Comparison of ENCODE assay signal across 26 cellular contexts in genomic region chr11:59196777-59197176, GRCh38. TPM values are rescaled to one million over a fixed set of nuclear protein-coding genes. Genes with fewer than 3 reads are reported as not detected.
"Had no signal": no experiment of that assay in that cellular context is flagged by ENCODE, and none has a peak within 500 bp of the region (broad histone marks: within the 10 kb centered on the region; RNA-seq: fewer than 3 reads in every experiment).

No MANE protein-coding gene starts in this region.

- H3K36me3 Mint-ChIP-seq: natural killer cell treated with Interleukin-12 subunit alpha and Interleukin-12 subunit beta and Interleukin-15 and Interleukin-18, amount 100 ng/mL, for 72 hours had no signal

- H3K4me3 ChIP-seq: gastrocnemius medialis, left ventricle myocardium inferior, lower lobe of right lung, neural progenitor cell, psoas muscle, skin epidermis, spleen, suprapubic skin, transverse colon, vagina had no signal

- H3K9ac ChIP-seq: neural progenitor cell, parathyroid adenoma had no signal

- H3K4me1 ChIP-seq: gastrocnemius medialis, parathyroid adenoma, psoas muscle, suprapubic skin, vagina had no signal

- H2AFZ ChIP-seq: neural progenitor cell, parathyroid adenoma had no signal

- H3K9me3 Mint-ChIP-seq: natural killer cell treated with Interleukin-12 subunit alpha and Interleukin-12 subunit beta and Interleukin-15 and Interleukin-18, amount 100 ng/mL, for 72 hours; stimulated activated memory B cell treated with anti-CD40 and anti-IgM and Interleukin-4, amounts not matched to agents 10 μg/mL and 1 μg/mL and 100 μg/mL, for 72 hours had no signal

- H3K4me3 Mint-ChIP-seq: endodermal cell; natural killer cell treated with Interleukin-12 subunit alpha and Interleukin-12 subunit beta and Interleukin-15 and Interleukin-18, amount 100 ng/mL, for 72 hours; neural progenitor cell; stimulated activated memory B cell treated with anti-CD40 and anti-IgM and Interleukin-4, amounts not matched to agents 10 μg/mL and 1 μg/mL and 100 μg/mL, for 72 hours had no signal

- H3K9me3 ChIP-seq: gastrocnemius medialis, left ventricle myocardium inferior, lower lobe of right lung, psoas muscle, spleen, suprapubic skin, transverse colon, vagina had no signal

- H3K27ac Mint-ChIP-seq: endodermal cell; natural killer cell treated with Interleukin-12 subunit alpha and Interleukin-12 subunit beta and Interleukin-15 and Interleukin-18, amount 100 ng/mL, for 72 hours; stimulated activated memory B cell treated with anti-CD40 and anti-IgM and Interleukin-4, amounts not matched to agents 10 μg/mL and 1 μg/mL and 100 μg/mL, for 72 hours had no signal

- H3K79me2 ChIP-seq: parathyroid adenoma had no signal

- DNase-seq: effector CD8-positive, alpha-beta T cell; endodermal cell; foreskin fibroblast; gastrocnemius medialis; head of caudate nucleus; left cardiac atrium; left ventricle myocardium inferior; lower lobe of right lung; psoas muscle; right cardiac atrium; spleen; stimulated activated CD4-positive, alpha-beta T cell treated with anti-CD3 and anti-CD28 coated beads, Interleukin-4, amount 100 ng/mL, for 4 hours; stimulated activated naive CD8-positive, alpha-beta T cell treated with anti-CD3 and anti-CD28 coated beads, Interleukin-15, Interleukin-2, amounts not matched to agents 100 U/mL and 50 U/mL, for 24 hours; transverse colon had no signal

- H3K27me3 Mint-ChIP-seq: stimulated activated memory B cell treated with anti-CD40 and anti-IgM and Interleukin-4, amounts not matched to agents 10 μg/mL and 1 μg/mL and 100 μg/mL, for 72 hours had no signal

- H3K27me3 ChIP-seq: gastrocnemius medialis, neural progenitor cell, spleen, suprapubic skin, transverse colon, vagina had no signal

- H3K4me2 ChIP-seq: neural progenitor cell had no signal

- H3K27ac ChIP-seq: epithelial cell of prostate, gastrocnemius medialis, left ventricle myocardium inferior, lower lobe of right lung, neural progenitor cell, parathyroid adenoma, psoas muscle, skin epidermis, suprapubic skin, transverse colon, vagina had no signal

- ATAC-seq: esophagus mucosa; gastrocnemius medialis; left cardiac atrium; lower lobe of right lung; natural killer cell treated with Interleukin-12 subunit alpha and Interleukin-12 subunit beta and Interleukin-15 and Interleukin-18, amount 100 ng/mL, for 72 hours; psoas muscle; right cardiac atrium; stimulated activated memory B cell treated with anti-CD40 and anti-IgM and Interleukin-4, amounts not matched to agents 10 μg/mL and 1 μg/mL and 100 μg/mL, for 72 hours; stimulated activated naive CD8-positive, alpha-beta T cell treated with anti-CD3 and anti-CD28 coated beads, Interleukin-15, Interleukin-2, amounts not matched to agents 100 U/mL and 50 U/mL, for 24 hours had no signal

- H3K36me3 ChIP-seq: gastrocnemius medialis, vagina had no signal

RNA-seq across cellular contexts. Expression of gene MPEG1, which starts 15.9 kb away (rescaled TPM):
- total RNA-seq: endodermal cell, glomerular endothelial cell, kidney epithelial cell, renal cortical epithelial cell had no signal
